Comparison of ENCODE assay signal across 30 cellular contexts in the genomic region with DNA sequence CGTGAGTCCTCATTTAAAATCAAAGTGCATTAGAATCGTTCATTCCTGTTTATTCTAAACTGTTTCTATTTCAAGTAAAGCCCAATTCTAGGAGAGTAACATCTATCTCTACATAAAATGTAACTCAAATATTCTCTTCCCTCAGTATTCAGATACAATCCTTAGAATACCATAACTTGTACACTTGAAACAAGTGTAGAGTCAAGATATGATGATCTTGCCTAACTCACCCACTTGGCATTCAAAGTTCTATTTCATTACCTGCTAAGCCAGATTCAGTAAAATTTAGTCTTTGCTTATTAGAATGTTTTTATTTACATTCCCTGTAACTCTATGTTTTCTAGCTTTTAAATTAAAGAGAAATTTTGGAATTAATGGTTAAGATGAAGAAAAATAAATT. TPM values are rescaled to one million over a fixed set of nuclear protein-coding genes. Genes with fewer than 3 reads are reported as not detected.
"Had no signal": no experiment of that assay in that cellular context is flagged by ENCODE, and none has a peak within 500 bp of the region (broad histone marks: within the 10 kb centered on the region; RNA-seq: fewer than 3 reads in every experiment).

No MANE protein-coding gene starts in this region.

- H3K9me3 ChIP-seq: ascending aorta, gastrocnemius medialis had no signal

- H3K27me3 ChIP-seq: ascending aorta, breast epithelium, esophagus muscularis mucosa, foreskin keratinocyte, gastrocnemius medialis, heart left ventricle had no signal

- H3K4me3 ChIP-seq: ascending aorta, breast epithelium, esophagus muscularis mucosa, gastrocnemius medialis, heart left ventricle had no signal

- H3K4me1 ChIP-seq: ascending aorta, breast epithelium, esophagus muscularis mucosa, foreskin keratinocyte, gastrocnemius medialis had no signal

- H3K27ac ChIP-seq: ascending aorta, breast epithelium, esophagus muscularis mucosa, foreskin keratinocyte, gastrocnemius medialis had no signal

- ATAC-seq: activated CD4-positive, alpha-beta T cell treated with anti-CD3 and anti-CD28 coated beads for 36 hours; activated naive CD4-positive, alpha-beta T cell treated with anti-CD3 and anti-CD28 coated beads, Interleukin-2, amount 50 U/mL, for 72 hours; activated T-cell treated with anti-CD3 and anti-CD28 coated beads, Interleukin-2, amount 50 U/mL, for 72 hours; effector memory CD8-positive, alpha-beta T cell; foreskin keratinocyte; gastrocnemius medialis had no signal

- DNase-seq: activated CD4-positive, alpha-beta memory T cell treated with anti-CD3 and anti-CD28 coated beads, Interleukin-2, amount 10 ng/mL, durations not matched to agents 7 days and 5 days; activated CD4-positive, alpha-beta T cell treated with anti-CD3 and anti-CD28 coated beads for 36 hours; activated CD4-positive, alpha-beta T cell treated with anti-CD3 and anti-CD28 coated beads, Interleukin-2, amount 10 ng/mL, durations not matched to agents 24 days and 14 days; activated CD4-positive, CD25-positive, alpha-beta regulatory T cell; activated CD4-positive, CD25-positive, alpha-beta regulatory T cell treated with anti-CD3 and anti-CD28 coated beads, Interleukin-2, amount 50 U/mL, for 72 hours; activated CD8-positive, alpha-beta memory T cell treated with anti-CD3 and anti-CD28 coated beads, Interleukin-2, amount 50 U/mL, for 48 hours; activated gamma-delta T cell; activated naive CD4-positive, alpha-beta T cell; activated naive CD4-positive, alpha-beta T cell treated with anti-CD3 and anti-CD28 coated beads, Interleukin-2, amount 10 ng/mL, durations not matched to agents 7 days and 5 days; activated naive CD8-positive, alpha-beta T cell treated with anti-CD3 and anti-CD28 coated beads, Interleukin-2, amount 10 ng/mL, durations not matched to agents 7 days and 5 days; activated T-cell treated with anti-CD3 and anti-CD28 coated beads for 4 hours; activated T-cell treated with anti-CD3 and anti-CD28 coated beads, Interleukin-2, amount 50 U/mL, for 24 hours; activated T-cell treated with anti-CD3 and anti-CD28 coated beads, Interleukin-2, amount 50 U/mL, for 72 hours; caudate nucleus; cortex of kidney; dermis blood vessel endothelial cell; effector CD4-positive, alpha-beta T cell; effector memory CD8-positive, alpha-beta T cell; erythroblast; foreskin keratinocyte; gastrocnemius medialis; glutamatergic neuron; heart left ventricle; T-helper 2 cell had no signal

- H3K36me3 ChIP-seq: ascending aorta, breast epithelium, esophagus muscularis mucosa, gastrocnemius medialis, heart left ventricle had no signal

RNA-seq across cellular contexts. Expression of a gene that starts 31.6 kb away (rescaled TPM):
- total RNA-seq: activated CD4-positive, alpha-beta memory T cell treated with anti-CD3 and anti-CD28 coated beads, Interleukin-2, amount 10 ng/mL, durations not matched to agents 7 days and 5 days; activated CD4-positive, alpha-beta T cell treated with anti-CD3 and anti-CD28 coated beads for 36 hours; activated CD4-positive, alpha-beta T cell treated with anti-CD3 and anti-CD28 coated beads, Interleukin-2, amount 10 ng/mL, durations not matched to agents 24 days and 14 days; activated naive CD4-positive, alpha-beta T cell treated with anti-CD3 and anti-CD28 coated beads, Interleukin-2, amount 50 U/mL, for 72 hours; activated naive CD8-positive, alpha-beta T cell treated with anti-CD3 and anti-CD28 coated beads, Interleukin-2, amount 10 ng/mL, durations not matched to agents 7 days and 5 days; activated T-cell treated with anti-CD3 and anti-CD28 coated beads, Interleukin-2, amount 50 U/mL, for 72 hours; ascending aorta; breast epithelium; chondrocyte; dermis blood vessel endothelial cell; esophagus muscularis mucosa; foreskin keratinocyte; gastrocnemius medialis; heart left ventricle; T-helper 1 cell treated with Interleukin-12 subunit alpha and Interleukin-12 subunit beta and Interleukin-4 antibody, amounts not matched to agents 30 ng/mL and 1 ng/mL, for 36 hours had no signal
- polyA plus RNA-seq: foreskin keratinocyte, heart left ventricle had no signal
